In the genomic region with DNA sequence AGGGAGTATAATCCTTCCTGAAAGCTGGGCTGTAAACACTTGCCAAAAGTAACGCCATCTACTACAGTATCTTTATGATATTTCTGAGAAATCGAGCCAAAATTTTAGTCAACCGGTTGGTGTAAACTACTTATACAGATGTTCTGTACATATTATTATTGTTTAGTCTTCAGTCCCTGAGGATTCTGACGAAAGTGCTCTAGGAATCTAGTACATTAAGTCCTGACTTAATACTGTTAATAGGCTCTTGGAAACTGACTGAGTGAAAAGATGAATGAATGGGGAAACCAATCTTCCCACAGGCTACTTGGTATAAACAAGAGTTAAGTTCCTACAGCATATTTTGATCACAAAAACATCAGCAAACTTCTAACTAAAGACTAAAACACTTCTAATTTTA, we compare ENCODE assay signal across 20 cellular contexts.
"Had no signal": no experiment of that assay in that cellular context is flagged by ENCODE, and none has a peak within 500 bp of the region (broad histone marks: within the 10 kb centered on the region; RNA-seq: fewer than 3 reads in every experiment).

No MANE protein-coding gene starts in this region.

- FAIRE-seq: endometrium, frontal cortex, pancreas had no signal

- H3K27ac ChIP-seq: cardiac muscle cell, pancreas, SJCRH30 had no signal

- H3K27ac Mint-ChIP-seq: activated naive CD8-positive, alpha-beta T cell treated with anti-CD3 and anti-CD28 coated beads, Interleukin-2, amount 10 ng/mL, durations not matched to agents 7 days and 5 days; naive B cell; type B pancreatic cell had no signal

- H3K4me1 Mint-ChIP-seq: activated naive CD8-positive, alpha-beta T cell treated with anti-CD3 and anti-CD28 coated beads, Interleukin-2, amount 10 ng/mL, durations not matched to agents 7 days and 5 days; naive B cell had no signal

- H3K9me3 Mint-ChIP-seq: activated naive CD8-positive, alpha-beta T cell treated with anti-CD3 and anti-CD28 coated beads, Interleukin-2, amount 10 ng/mL, durations not matched to agents 7 days and 5 days; naive B cell; type B pancreatic cell had no signal

- H3K27me3 Mint-ChIP-seq: naive B cell, type B pancreatic cell had no signal

- H3K27me3 ChIP-seq: cardiac muscle cell, pancreas, SJCRH30 had no signal

- H3K36me3 Mint-ChIP-seq: activated naive CD8-positive, alpha-beta T cell treated with anti-CD3 and anti-CD28 coated beads, Interleukin-2, amount 10 ng/mL, durations not matched to agents 7 days and 5 days; naive B cell; type B pancreatic cell had no signal

- H3K4me3 ChIP-seq: cardiac muscle cell, lung, pancreas, SJCRH30 had no signal

- H3K9me3 ChIP-seq: pancreas, SJCRH30 had no signal

- ATAC-seq: activated CD4-positive, CD25-positive, alpha-beta regulatory T cell treated with anti-CD3 and anti-CD28 coated beads, Interleukin-2, amount 50 U/mL, for 24 hours; esophagus mucosa; left cardiac atrium; pancreas had no signal

- DNase-seq: activated CD4-positive, alpha-beta T cell treated with anti-CD3 and anti-CD28 coated beads, Interleukin-2, amount 50 U/mL, for 1 hour; activated naive CD4-positive, alpha-beta T cell; activated naive CD8-positive, alpha-beta T cell treated with anti-CD3 and anti-CD28 coated beads, Interleukin-2, amount 10 ng/mL, durations not matched to agents 7 days and 5 days; aorta; head of caudate nucleus; left cardiac atrium; naive B cell; pancreas; SJCRH30; stimulated activated CD4-positive, alpha-beta T cell treated with anti-CD3 and anti-CD28 coated beads, Interleukin-4, amount 100 ng/mL, for 4 hours; stimulated activated CD8-positive, alpha-beta memory T cell treated with anti-CD3 and anti-CD28 coated beads, Interleukin-4, amount 100 ng/mL, for 48 hours; stimulated activated naive CD4-positive, alpha-beta T cell treated with Interleukin-2 at 50 U/mL for 16 hours; SW 1271 had no signal

- H3K4me3 Mint-ChIP-seq: activated naive CD8-positive, alpha-beta T cell treated with anti-CD3 and anti-CD28 coated beads, Interleukin-2, amount 10 ng/mL, durations not matched to agents 7 days and 5 days; naive B cell; type B pancreatic cell had no signal

- H3K36me3 ChIP-seq: cardiac muscle cell, pancreas, SJCRH30 had no signal

- H3K4me1 ChIP-seq: pancreas, SJCRH30 had no signal
